ENCODE assay signal across 8 cellular contexts in genomic region chrX:131677655-131678628, GRCh38.
DNase-seq lines count a peak whose midpoint lies in the region; ATAC-seq and TF ChIP-seq lines count a peak whose summit lies in the region.

No MANE protein-coding gene starts in this region.

- no peak overlapping the region for H3K4me3 ChIP-seq in AG04449 (ENCODE audit: low read depth, low read length)
- no peak overlapping the region for H3K4me3 ChIP-seq in sigmoid colon

- POLR2A ChIA-PET in AG04449 (lab: Yijun Ruan, JAX) = no interaction called here

- H3K36me3 ChIP-seq in sigmoid colon = no peaks in the 10 kb centered on the region

- no peaks in the 10 kb centered on the region for H3K27me3 ChIP-seq in sigmoid colon

- H3K27ac ChIP-seq in sigmoid colon = no peak overlapping the region

- 43 to 48% methylated on average over 20 of the region's 20 CpGs for WGBS in sigmoid colon, 2 donors

- no peaks in the 10 kb centered on the region for H3K9me3 ChIP-seq in sigmoid colon

- TF ChIP-seq POLR2A in sigmoid colon (IDR thresholded peaks at IDR 0.05) = no peak

- TF ChIP-seq CTCF in AG04449 (IDR thresholded peaks at IDR 0.05; ENCODE audit: insufficient read depth, low read length, missing control alignments) (peak; percentile 43), GM12873 (IDR thresholded peaks at IDR 0.05; ENCODE audit: insufficient read depth, low read depth, low read length, missing control alignments) (peak; percentile 91), sigmoid colon (IDR thresholded peaks at IDR 0.05) (peak in 3 of 4 experiments; percentile 12 to 52 (median 29))

- intact Hi-C loops in sigmoid colon (cut with DNase I) = loop anchor here (5.0 kb wide), 1 partner anchor 701 kb away; no protein-coding TSS in a partner anchor

- TF ChIP-seq EP300 in sigmoid colon (IDR thresholded peaks at IDR 0.05) = no peak

- no peaks in the 10 kb centered on the region for H3K4me1 ChIP-seq in sigmoid colon

- no peak for DNase-seq in AG04449 (ENCODE audit: low read depth, low spot score)
- DNase-seq in NCI-H748 (lab: John Stamatoyannopoulos, UW; ENCODE audit: unreplicated experiment) = peak; percentile 51
- DNase-seq in activated T-cell treated with anti-CD3 and anti-CD28 coated beads for 4 hours = peak; percentile 5
- DNase-seq in germinal center (ENCODE audit: low spot score) = peak; percentile 47
- no peak for DNase-seq in sigmoid colon
- DNase-seq in NK-92 (lab: John Stamatoyannopoulos, UW; ENCODE audit: unreplicated experiment) = no peak

- CTCF ChIA-PET in AG04449 (lab: Yijun Ruan, JAX) = no interaction called here

- peak; percentile 86 for ATAC-seq in HG02678 (IDR thresholded peaks at IDR 0.05; ENCODE audit: unreplicated experiment)

Comparison
In these comparisons a context has a peak if more than half of its experiments do, and no peak if none do; other contexts are left out.
1. DNase-seq: peak in NCI-H748 (single experiment), activated T-cell treated with anti-CD3 and anti-CD28 coated beads for 4 hours (single experiment) and germinal center (single experiment); none in AG04449 (single experiment), sigmoid colon (single experiment) and NK-92 (single experiment).
2. CTCF ChIP-seq: peak in every context shown above with its lines; median percentile 91 in GM12873; 43 in AG04449; 29 in sigmoid colon.